Comparison of ENCODE assay signal across 8 cellular contexts in the genomic region with DNA sequence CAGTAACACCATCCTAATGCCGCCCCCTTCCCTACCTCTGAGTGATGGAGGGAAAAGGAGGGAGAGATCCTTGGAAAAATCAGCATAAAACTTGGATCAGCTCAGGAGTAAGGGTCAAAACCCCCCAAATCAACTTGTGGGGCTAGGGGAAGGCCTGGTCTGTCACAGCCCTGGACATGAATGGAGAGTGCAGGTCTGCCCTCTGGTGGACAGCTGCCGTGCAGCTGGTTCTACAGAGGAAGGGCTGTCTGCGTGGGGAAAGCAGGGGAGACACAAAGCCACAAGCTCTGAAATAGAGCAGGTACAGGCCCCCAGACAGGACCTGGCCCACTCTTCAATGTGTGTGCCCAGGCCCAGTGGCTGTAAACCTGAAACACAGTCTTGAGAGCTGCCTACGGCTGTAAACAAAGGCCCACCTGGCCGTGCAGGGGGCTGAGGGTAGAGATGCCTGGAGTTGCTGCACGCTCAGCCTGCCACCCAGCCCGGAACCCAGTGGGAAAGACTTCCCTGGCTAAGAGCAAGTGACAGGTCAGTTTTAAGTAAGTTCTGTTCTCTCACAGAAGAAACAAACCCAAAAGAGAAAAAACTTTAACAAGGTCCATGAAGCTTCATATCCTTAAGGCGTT. TPM values are rescaled to one million over a fixed set of nuclear protein-coding genes. Genes with fewer than 3 reads are reported as not detected.
DNase-seq lines count a peak whose midpoint lies in the region; ATAC-seq and TF ChIP-seq lines count a peak whose summit lies in the region.

No MANE protein-coding gene starts in this region.

- H3K9ac ChIP-seq in PC-3 (ENCODE audit: low read length), result no peak overlapping the region

- ATAC-seq in PC-3 (peak; percentile 76), aorta (ENCODE audit: low FRiP score) (peak; percentile 58), HG03442 (IDR thresholded peaks at IDR 0.05; ENCODE audit: unreplicated experiment) (no peak)

- no peaks in the 10 kb centered on the region for H3K79me2 ChIP-seq in PC-3 (ENCODE audit: low read length)
- peaks cover 2% of the 10 kb centered on the region for H3K79me2 ChIP-seq in osteoblast (ENCODE audit: insufficient read depth, low read length)

- no peaks in the 10 kb centered on the region for H3F3A ChIP-seq in PC-3 (ENCODE audit: low read length, unreplicated experiment)

- intact Hi-C loops in PC-3 (cut with micrococcal nuclease) (loop anchor here (5.0 kb wide), 1 partner anchor 260 kb away; no protein-coding TSS in a partner anchor), aorta (cut with DNase I) (loop anchor here (5.0 to 10.0 kb wide), 3 partner anchors 170 to 323 kb away; a partner anchor contains a TSS)

- H3K4me2 ChIP-seq in PC-3 (ENCODE audit: low read length), result no peak overlapping the region
- no peak overlapping the region for H3K4me2 ChIP-seq in osteoblast (ENCODE audit: insufficient read depth, low read length)

- H3K4me1 ChIP-seq in PC-3 (ENCODE audit: insufficient read depth, low read length) (no peaks in the 10 kb centered on the region), osteoblast (ENCODE audit: insufficient read depth, low read length) (peaks cover 5% of the 10 kb centered on the region), aorta (ENCODE audit: control insufficient read depth in 1 of 2, insufficient read depth in 2 of 2, low read length in 2 of 2) (no peaks in the 10 kb centered on the region)

- H3K9me2 ChIP-seq in PC-3 (replicated peaks; ENCODE audit: low read length), result no peaks in the 10 kb centered on the region

- POLR2A ChIA-PET in AG04449 (lab: Yijun Ruan, JAX) (interaction anchor here (1.2 kb wide), 1 partner anchor 232 kb away, joined by 3 read pairs; no protein-coding TSS in a partner anchor), PC-3 (lab: Charles Lee; ENCODE audit: unreplicated experiment) (no interaction called here)

- H2AFZ ChIP-seq in PC-3 (ENCODE audit: low read length) (no peak overlapping the region), osteoblast (ENCODE audit: low read length) (no peak overlapping the region)

- TF ChIP-seq CTCF in AG04449 (IDR thresholded peaks at IDR 0.05; ENCODE audit: insufficient read depth, low read length, missing control alignments), result peak; percentile 90
- peak; percentile 81 for TF ChIP-seq CTCF in GM13976 (IDR thresholded peaks at IDR 0.05; ENCODE audit: borderline replicate concordance, control extremely low read depth, extremely low read depth, insufficient read depth, missing control alignments)
- peak; percentile 91 for TF ChIP-seq CTCF in PC-3 (conservative IDR thresholded peaks at IDR 0.05; ENCODE audit: low read depth, low read length)
- peak; percentile 90 for TF ChIP-seq CTCF in fibroblast of the aortic adventitia (IDR thresholded peaks at IDR 0.05; ENCODE audit: insufficient read depth, low read length)
- peak; percentile 95 for TF ChIP-seq CTCF in osteoblast (IDR thresholded peaks at IDR 0.05; ENCODE audit: extremely low read depth, low read depth, low read length)

- H4K20me1 ChIP-seq in PC-3 (ENCODE audit: low read length), result no peaks in the 10 kb centered on the region
- H4K20me1 ChIP-seq in osteoblast (ENCODE audit: insufficient read depth, low read length), result peaks cover 54% of the 10 kb centered on the region

- BruUV-seq in PC-3 (replicated peaks; lab: Mats Ljungman, UMichigan), result no TSS peak

- DNase-seq in AG04449 (ENCODE audit: low read depth, low spot score) (no peak), GM13976 (ENCODE audit: low spot score) (peak; percentile 86), PC-3 (peak; percentile 66), fibroblast of the aortic adventitia (ENCODE audit: low read depth) (peak; percentile 52), osteoblast (ENCODE audit: insufficient read length, low spot score, missing footprints) (peak; percentile 94), aorta (peak in 1 of 2 donors; percentile 89)
- peak; percentile 76 to 80 for DNase-seq in activated T-cell treated with anti-CD3 and anti-CD28 coated beads, Interleukin-2, amount 50 U/mL, for 48 hours

- H3K27me3 ChIP-seq in PC-3 (ENCODE audit: low read length) (no peaks in the 10 kb centered on the region), osteoblast (ENCODE audit: insufficient read depth, low read length) (no peaks in the 10 kb centered on the region), aorta (ENCODE audit: control insufficient read depth in 1 of 2, insufficient read depth in 2 of 2, low read length in 1 of 2) (no peaks in the 10 kb centered on the region)

- H3K36me3 ChIP-seq in PC-3 (ENCODE audit: low read depth, low read length) (peaks cover 40% of the 10 kb centered on the region), osteoblast (ENCODE audit: insufficient read depth, low read length) (peaks cover 72% of the 10 kb centered on the region), aorta (ENCODE audit: control insufficient read depth in 1 of 2, insufficient read depth in 2 of 2, low read length in 1 of 2) (peaks cover 7 to 10% of the 10 kb centered on the region in 2 donors)

- H3K27ac ChIP-seq in PC-3 (ENCODE audit: low read length) (no peak overlapping the region), osteoblast (ENCODE audit: low read depth, low read length) (no peak overlapping the region), aorta (ENCODE audit: low read depth in 1 of 2, low read length in 2 of 2) (no peak overlapping the region)

- in situ Hi-C loops in GM13976 (cut with MboI; ENCODE audit: low sequenced_read_pairs, unreplicated experiment), result loop anchor here (25.0 kb wide), 1 partner anchor 305 kb away; a partner anchor contains a TSS

- H3K4me3 ChIP-seq in AG04449 (ENCODE audit: low read depth, low read length), result no peak overlapping the region
- H3K4me3 ChIP-seq in PC-3 (ENCODE audit: low read length), result no peak overlapping the region
- H3K4me3 ChIP-seq in fibroblast of the aortic adventitia (ENCODE audit: low read depth, low read length), result no peak overlapping the region
- H3K4me3 ChIP-seq in osteoblast (ENCODE audit: insufficient read depth, low read length), result no peak overlapping the region
- no peak overlapping the region for H3K4me3 ChIP-seq in aorta (ENCODE audit: low read length in 2 of 2)

- WGBS in aorta, 2 donors, result 60 to 66% methylated on average over 7 to 8 of the region's 8 CpGs

- H3K9me3 ChIP-seq in PC-3 (ENCODE audit: low read length) (no peaks in the 10 kb centered on the region), osteoblast (ENCODE audit: low read depth, low read length) (no peaks in the 10 kb centered on the region), aorta (ENCODE audit: control insufficient read depth, low read length) (no peaks in the 10 kb centered on the region)

- CTCF ChIA-PET in AG04449 (lab: Yijun Ruan, JAX) (interaction anchor here (0.6 to 46.3 kb wide), 37 partner anchors 14 to 325 kb away, joined by 3 to 1672 read pairs (median 4); a partner anchor contains a TSS), PC-3 (lab: Charles Lee) (interaction anchor here (0.6 to 1.7 kb wide), 3 partner anchors 25 to 139 kb away, joined by 3 to 7 read pairs (median 5); no protein-coding TSS in a partner anchor)

RNA-seq across cellular contexts. Expression of a gene that starts 16.4 kb away (rescaled TPM):
- total RNA-seq in PC-3 (2014; rRNA removed) (56.2 and 64.1 TPM in 2 replicates), fibroblast of the aortic adventitia (ENCODE audit: low replicate concordance) (41.5 and 52.6 TPM in 2 replicates), osteoblast (42.7 and 47.0 TPM in 2 replicates), aorta (10 to 100 TPM; 63.7 to 73.2 TPM)
- 10 to 100 TPM; 37.3 to 94.0 TPM for polyA plus RNA-seq in aorta
